Comparison of ENCODE assay signal across 10 cellular contexts in the genomic region with DNA sequence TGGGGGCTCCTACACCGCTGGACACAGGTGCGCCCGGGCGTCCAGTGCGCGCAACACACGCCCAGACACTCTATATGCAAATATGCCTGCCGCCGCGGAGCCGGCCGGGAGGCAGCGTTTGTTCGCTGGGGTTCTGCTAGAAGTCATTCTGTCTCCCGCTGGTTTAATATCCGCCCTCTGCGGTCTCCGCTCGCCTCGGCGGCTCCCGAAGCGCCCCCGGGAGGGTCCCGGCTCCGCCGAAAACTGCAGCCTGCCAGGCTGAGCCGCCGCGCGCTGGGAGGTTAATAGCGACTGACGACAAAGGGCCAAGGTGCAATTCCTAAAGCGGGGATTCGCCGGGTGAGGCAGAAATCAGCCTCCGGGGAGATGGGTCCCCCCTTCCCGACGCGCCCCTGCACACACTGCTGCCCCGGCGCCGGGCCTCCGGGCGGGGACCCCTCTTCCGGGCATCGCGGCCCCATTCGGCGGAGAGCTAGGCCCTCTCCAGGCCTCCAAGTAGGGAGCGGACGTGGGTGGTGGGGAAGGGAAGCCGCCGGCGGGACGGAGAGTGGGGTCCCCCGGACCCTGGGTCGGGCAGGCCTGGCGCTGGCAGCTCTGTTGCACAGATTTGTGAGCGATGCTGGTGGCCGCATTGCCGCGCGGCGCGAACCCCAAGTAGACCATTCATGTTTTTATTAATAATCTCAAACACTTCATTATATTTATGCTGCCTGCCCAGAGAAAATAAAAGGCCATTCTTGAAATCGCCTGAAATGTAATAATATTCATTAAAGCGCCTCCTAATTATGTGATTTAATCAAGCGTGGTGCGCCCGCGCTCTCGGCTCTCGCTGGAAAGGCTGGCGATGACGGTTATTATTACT. TPM values are rescaled to one million over a fixed set of nuclear protein-coding genes. Genes with fewer than 3 reads are reported as not detected.
DNase-seq lines count a peak whose midpoint lies in the region; ATAC-seq and TF ChIP-seq lines count a peak whose summit lies in the region.
"Had no signal": no experiment of that assay in that cellular context is flagged by ENCODE, and none has a peak within 500 bp of the region (broad histone marks: within the 10 kb centered on the region; RNA-seq: fewer than 3 reads in every experiment).

No MANE protein-coding gene starts in this region.

- H3K4me1 ChIP-seq in ES-I3 (ENCODE audit: insufficient read depth, low read length) (peaks cover 6% of the 10 kb centered on the region; the same call in 1 of the 2 replicates), hepatocyte (ENCODE audit: insufficient read depth) (peaks cover 7% of the 10 kb centered on the region), esophagus squamous epithelium (peaks cover 12 to 39% (median 21%) of the 10 kb centered on the region in 3 donors)

- H3K4me3 ChIP-seq in hepatocyte (no peak overlapping the region), esophagus squamous epithelium (peak overlapping the region in 2 of 4 donors; percentile 2 to 29)

- H3K27me3 ChIP-seq in hepatocyte (peaks cover 100% of the 10 kb centered on the region), esophagus squamous epithelium (peaks cover 54 to 100% (median 71%) of the 10 kb centered on the region in 4 donors)

- peaks cover 3% of the 10 kb centered on the region for H4K20me1 ChIP-seq in hepatocyte (ENCODE audit: insufficient read depth, poor library complexity, severe bottlenecking)

- H3K27ac ChIP-seq in hepatocyte = no peak overlapping the region
- H3K27ac ChIP-seq in esophagus squamous epithelium = no peak overlapping the region

- TF ChIP-seq CTCF in hepatocyte (IDR thresholded peaks at IDR 0.05; ENCODE audit: poor library complexity) = no peak
- TF ChIP-seq CTCF in esophagus squamous epithelium (IDR thresholded peaks at IDR 0.05) = no peak

- peak; percentile 93 for DNase-seq in NCI-H526 treated with DMSO at 0.1 percent for 48 hours (lab: John Stamatoyannopoulos, UW)
- DNase-seq in hepatocyte (ENCODE audit: low spot score) = no peak
- no peak for DNase-seq in esophagus squamous epithelium (lab: John Stamatoyannopoulos, UW)
- DNase-seq in mesenteric fat pad (ENCODE audit: low spot score) = no peak
- DNase-seq in NCI-H146 treated with DMSO at 0.1 percent for 48 hours (lab: John Stamatoyannopoulos, UW; ENCODE audit: unreplicated experiment) = no peak
- no peak for DNase-seq in middle frontal gyrus (ENCODE audit: extremely low spot score, low spot score)

- H3K9ac ChIP-seq in ES-I3 (ENCODE audit: low read depth, low read length) = peak overlapping the region; percentile 33; the same call in 1 of the 2 replicates

- WGBS in hepatocyte (ENCODE audit: low lambda C conversion rate, missing lambda C conversion rate) = 2% methylated on average over 73 of the region's 76 CpGs
- WGBS in esophagus squamous epithelium, 2 donors = 7 to 13% methylated on average over 23 to 34 of the region's 76 CpGs

- H3K9me3 ChIP-seq in ES-I3 (ENCODE audit: control insufficient read depth, insufficient read depth, low read length) (no peaks in the 10 kb centered on the region; the same call in 1 of the 2 replicates), hepatocyte (ENCODE audit: low read depth) (no peaks in the 10 kb centered on the region), esophagus squamous epithelium (no peaks in the 10 kb centered on the region)

- H3K9me2 ChIP-seq in hepatocyte (replicated peaks; ENCODE audit: insufficient read depth) = no peaks in the 10 kb centered on the region

- no peaks in the 10 kb centered on the region for H3K36me3 ChIP-seq in ES-I3 (ENCODE audit: insufficient read depth, low read length)
- no peaks in the 10 kb centered on the region for H3K36me3 ChIP-seq in hepatocyte (replicated peaks; ENCODE audit: insufficient read depth, low read depth)
- H3K36me3 ChIP-seq in esophagus squamous epithelium = no peaks in the 10 kb centered on the region

- H3K4me2 ChIP-seq in hepatocyte = peak overlapping the region; percentile 60

- no peak overlapping the region for H2AFZ ChIP-seq in hepatocyte

- peak; percentile 64 for ATAC-seq in GM21529 (IDR thresholded peaks at IDR 0.05; ENCODE audit: unreplicated experiment)
- ATAC-seq: HCT116 had no signal

- H3K79me2 ChIP-seq in hepatocyte = no peaks in the 10 kb centered on the region

- intact Hi-C loops in esophagus squamous epithelium (cut with DNase I) = no loop called here

- TF ChIP-seq POLR2A in esophagus squamous epithelium (IDR thresholded peaks at IDR 0.05) = no peak

RNA-seq across cellular contexts. Expression of a gene that starts 9.1 kb away (rescaled TPM):
- total RNA-seq in hepatocyte = not detected in 2 replicates
- polyA plus RNA-seq in hepatocyte = 0.17 and 0.24 TPM in 2 replicates
- under 1 TPM in 1 of 4 donors, not detected in 3; under 0.01 TPM for total RNA-seq in esophagus squamous epithelium
- 0.22 TPM for total RNA-seq in mesenteric fat pad
- total RNA-seq: pulmonary artery endothelial cell had no signal
